ENCODE assay signal across 8 cellular contexts in genomic region chr17:81871387-81872120, GRCh38. TPM values are rescaled to one million over a fixed set of nuclear protein-coding genes. Genes with fewer than 3 reads are reported as not detected.
A peak's percentile ranks its signal among the peaks of the same experiment; 100 is the strongest.
DNase-seq lines count a peak whose midpoint lies in the region; ATAC-seq and TF ChIP-seq lines count a peak whose summit lies in the region.

No MANE protein-coding gene starts in this region.

- H3K27ac ChIP-seq in C4-2B (peak overlapping the region; percentile 100), HUES64 (ENCODE audit: low read depth, low read length) (peak overlapping the region; percentile 94)

- DNase-seq in RKO (ENCODE audit: low spot score), result peak; percentile 90
- peak; percentile 81 for DNase-seq in fibroblast of peridontal ligament (ENCODE audit: extremely low read depth)
- peak; percentile 97 for DNase-seq in natural killer cell treated with Interleukin-12 subunit alpha and Interleukin-12 subunit beta and Interleukin-15 and Interleukin-18, amount 100 ng/mL, for 72 hours (ENCODE audit: low spot score)
- peak; percentile 98 for DNase-seq in stimulated activated naive CD8-positive, alpha-beta T cell treated with anti-CD3 and anti-CD28 coated beads, Interleukin-15, Interleukin-2, amounts not matched to agents 100 U/mL and 50 U/mL, for 24 hours

- peak overlapping the region; percentile 95 for H3K9ac ChIP-seq in HUES64 (ENCODE audit: low read depth, low read length)

- H3K4me1 ChIP-seq in HUES64 (ENCODE audit: insufficient read depth, low read length), result peaks cover 25% of the 10 kb centered on the region

- peaks cover 12% of the 10 kb centered on the region for H3K36me3 ChIP-seq in HUES64 (ENCODE audit: insufficient read depth, low read length)

- H3K36me3 Mint-ChIP-seq in activated T-helper 17 cell treated with anti-CD3 and anti-CD28 coated beads, Interleukin-2, amount 50 U/mL, for 72 hours (ENCODE audit: low read depth), result peaks cover 59% of the 10 kb centered on the region
- no peaks in the 10 kb centered on the region for H3K36me3 Mint-ChIP-seq in natural killer cell treated with Interleukin-12 subunit alpha and Interleukin-12 subunit beta and Interleukin-15 and Interleukin-18, amount 100 ng/mL, for 72 hours

- 1% methylated on average over 78 of the region's 78 CpGs for WGBS in HUES64

- peak overlapping the region; percentile 83 for H3K4me3 Mint-ChIP-seq in activated T-helper 17 cell treated with anti-CD3 and anti-CD28 coated beads, Interleukin-2, amount 50 U/mL, for 72 hours
- H3K4me3 Mint-ChIP-seq in natural killer cell treated with Interleukin-12 subunit alpha and Interleukin-12 subunit beta and Interleukin-15 and Interleukin-18, amount 100 ng/mL, for 72 hours, result peak overlapping the region; percentile 79

- H3K27me3 Mint-ChIP-seq in activated T-helper 17 cell treated with anti-CD3 and anti-CD28 coated beads, Interleukin-2, amount 50 U/mL, for 72 hours, result no peaks in the 10 kb centered on the region
- no peaks in the 10 kb centered on the region for H3K27me3 Mint-ChIP-seq in natural killer cell treated with Interleukin-12 subunit alpha and Interleukin-12 subunit beta and Interleukin-15 and Interleukin-18, amount 100 ng/mL, for 72 hours

- no peaks in the 10 kb centered on the region for H3K27me3 ChIP-seq in HUES64 (ENCODE audit: insufficient read depth, low read length)

- H3K9me3 Mint-ChIP-seq in activated T-helper 17 cell treated with anti-CD3 and anti-CD28 coated beads, Interleukin-2, amount 50 U/mL, for 72 hours, result no peaks in the 10 kb centered on the region
- H3K9me3 Mint-ChIP-seq in natural killer cell treated with Interleukin-12 subunit alpha and Interleukin-12 subunit beta and Interleukin-15 and Interleukin-18, amount 100 ng/mL, for 72 hours, result no peaks in the 10 kb centered on the region

- H3K4me3 ChIP-seq in HUES64 (ENCODE audit: low read length), result peak overlapping the region; percentile 82

- H3K4me1 Mint-ChIP-seq in activated T-helper 17 cell treated with anti-CD3 and anti-CD28 coated beads, Interleukin-2, amount 50 U/mL, for 72 hours, result peaks cover 5% of the 10 kb centered on the region
- H3K4me1 Mint-ChIP-seq in natural killer cell treated with Interleukin-12 subunit alpha and Interleukin-12 subunit beta and Interleukin-15 and Interleukin-18, amount 100 ng/mL, for 72 hours (ENCODE audit: low read depth in 2 of 2), result peaks cover 16 to 23% of the 10 kb centered on the region in 2 donors

- H3K27ac Mint-ChIP-seq in activated T-helper 17 cell treated with anti-CD3 and anti-CD28 coated beads, Interleukin-2, amount 50 U/mL, for 72 hours, result peak overlapping the region; percentile 91
- H3K27ac Mint-ChIP-seq in natural killer cell treated with Interleukin-12 subunit alpha and Interleukin-12 subunit beta and Interleukin-15 and Interleukin-18, amount 100 ng/mL, for 72 hours, result peak overlapping the region; percentile 79 to 84

- no peaks in the 10 kb centered on the region for H3K9me3 ChIP-seq in HUES64 (ENCODE audit: insufficient read depth, low read depth, low read length)

- TF ChIP-seq CTCF in C4-2B (conservative IDR thresholded peaks at IDR 0.05), result no peak

- ATAC-seq in GM19351 (IDR thresholded peaks at IDR 0.05; ENCODE audit: unreplicated experiment), result peak; percentile 12
- peak; percentile 10 for ATAC-seq in activated T-helper 17 cell treated with anti-CD3 and anti-CD28 coated beads, Interleukin-2, amount 50 U/mL, for 72 hours (replicated peaks)
- peak in 1 of 2 donors; percentile 2 for ATAC-seq in natural killer cell treated with Interleukin-12 subunit alpha and Interleukin-12 subunit beta and Interleukin-15 and Interleukin-18, amount 100 ng/mL, for 72 hours
- no peak for ATAC-seq in stimulated activated naive CD8-positive, alpha-beta T cell treated with anti-CD3 and anti-CD28 coated beads, Interleukin-15, Interleukin-2, amounts not matched to agents 100 U/mL and 50 U/mL, for 24 hours

RNA-seq across cellular contexts. Expression of gene ARHGDIA, which starts 0.4 kb away (rescaled TPM):
- polyA plus RNA-seq in HUES64 (2013, experiment 1 of 2), result 172 TPM
- 174 TPM for polyA plus RNA-seq in HUES64 (2013, experiment 2 of 2)
- 100 to 1,000 TPM; 384 to 814 TPM for total RNA-seq in activated T-helper 17 cell treated with anti-CD3 and anti-CD28 coated beads, Interleukin-2, amount 50 U/mL, for 72 hours
- 100 to 1,000 TPM; 874 to 929 TPM for total RNA-seq in natural killer cell treated with Interleukin-12 subunit alpha and Interleukin-12 subunit beta and Interleukin-15 and Interleukin-18, amount 100 ng/mL, for 72 hours

RNA-seq across cellular contexts. Expression of gene P4HB, which starts 11.2 kb away (rescaled TPM):
- 276 TPM for polyA plus RNA-seq in HUES64 (2013, experiment 1 of 2)
- 272 TPM for polyA plus RNA-seq in HUES64 (2013, experiment 2 of 2)
- 100 to 1,000 TPM; 506 to 602 TPM for total RNA-seq in activated T-helper 17 cell treated with anti-CD3 and anti-CD28 coated beads, Interleukin-2, amount 50 U/mL, for 72 hours
- total RNA-seq in natural killer cell treated with Interleukin-12 subunit alpha and Interleukin-12 subunit beta and Interleukin-15 and Interleukin-18, amount 100 ng/mL, for 72 hours, result 100 to 1,000 TPM; 691 to 774 TPM

RNA-seq across cellular contexts. Expression of gene ALYREF, which starts 19.8 kb away (rescaled TPM):
- polyA plus RNA-seq in HUES64 (2013, experiment 1 of 2), result 173 TPM
- polyA plus RNA-seq in HUES64 (2013, experiment 2 of 2), result 145 TPM
- total RNA-seq in activated T-helper 17 cell treated with anti-CD3 and anti-CD28 coated beads, Interleukin-2, amount 50 U/mL, for 72 hours, result 100 to 1,000 TPM; 103 to 251 TPM
- 100 to 1,000 TPM; 159 to 302 TPM for total RNA-seq in natural killer cell treated with Interleukin-12 subunit alpha and Interleukin-12 subunit beta and Interleukin-15 and Interleukin-18, amount 100 ng/mL, for 72 hours

RNA-seq across cellular contexts. Expression of gene ANAPC11, which starts 20.0 kb away (rescaled TPM):
- polyA plus RNA-seq in HUES64 (2013, experiment 1 of 2), result 178 TPM
- 175 TPM for polyA plus RNA-seq in HUES64 (2013, experiment 2 of 2)
- 100 to 1,000 TPM; 103 to 123 TPM for total RNA-seq in activated T-helper 17 cell treated with anti-CD3 and anti-CD28 coated beads, Interleukin-2, amount 50 U/mL, for 72 hours
- total RNA-seq in natural killer cell treated with Interleukin-12 subunit alpha and Interleukin-12 subunit beta and Interleukin-15 and Interleukin-18, amount 100 ng/mL, for 72 hours, result 100 to 1,000 TPM in 1 of 2 donors, 10 to 100 TPM in 1; 81.3 to 112 TPM

RNA-seq across cellular contexts. Expression of gene NPB, which starts 30.5 kb away (rescaled TPM):
- 0.75 TPM for polyA plus RNA-seq in HUES64 (2013, experiment 1 of 2)
- polyA plus RNA-seq in HUES64 (2013, experiment 2 of 2), result 0.44 TPM
- total RNA-seq in activated T-helper 17 cell treated with anti-CD3 and anti-CD28 coated beads, Interleukin-2, amount 50 U/mL, for 72 hours, result under 1 TPM; 0.17 to 0.53 TPM
- under 1 TPM; 0.17 to 0.50 TPM for total RNA-seq in natural killer cell treated with Interleukin-12 subunit alpha and Interleukin-12 subunit beta and Interleukin-15 and Interleukin-18, amount 100 ng/mL, for 72 hours
